In the genomic region with DNA sequence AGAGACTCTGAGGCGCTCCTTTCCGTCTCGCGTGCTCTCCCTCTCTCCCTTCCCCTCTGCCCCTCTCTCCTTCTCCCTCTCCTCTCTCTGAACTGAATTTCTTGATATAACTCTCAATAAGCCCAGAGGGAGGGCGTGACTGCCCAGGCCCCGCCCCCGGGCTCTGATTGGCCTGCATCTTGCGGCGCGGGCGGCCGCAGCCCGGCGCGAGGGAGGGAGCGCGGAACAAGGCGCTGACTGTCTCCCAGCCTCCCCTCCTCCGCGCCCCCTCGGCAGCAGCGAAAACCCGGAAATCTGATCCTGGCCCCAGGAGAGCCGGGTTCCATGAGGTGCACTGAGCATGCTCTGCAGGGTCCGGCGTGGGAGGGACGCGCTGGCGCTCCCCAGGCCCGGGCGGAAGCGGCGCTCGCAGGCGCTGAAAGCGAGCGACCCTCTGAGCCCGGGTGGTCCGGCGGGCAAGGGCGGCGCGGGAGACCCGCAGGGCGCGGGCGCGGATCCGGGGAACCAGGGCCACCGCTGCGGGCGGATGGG, we compare ENCODE assay signal across 8 cellular contexts. TPM values are rescaled to one million over a fixed set of nuclear protein-coding genes. Genes with fewer than 3 reads are reported as not detected.
DNase-seq lines count a peak whose midpoint lies in the region; ATAC-seq, FAIRE-seq and TF ChIP-seq lines count a peak whose summit lies in the region.

PCDH9 (minus strand) TSS at position 94 of the 531 bp plus-strand sequence. CDS start 1,896 bp downstream, outside the sequence.

- no peaks in the 10 kb centered on the region for H3K36me3 ChIP-seq in hepatocyte (replicated peaks; ENCODE audit: insufficient read depth, low read depth)
- H3K36me3 ChIP-seq in rectal smooth muscle tissue (ENCODE audit: control insufficient read depth, insufficient read depth, low read length), result no peaks in the 10 kb centered on the region
- H3K36me3 ChIP-seq in uterus, result no peaks in the 10 kb centered on the region

- no peak for FAIRE-seq in GM12891 (lab: Jason Lieb, UNC)

- TF ChIP-seq POLR2A in GM12891 (IDR thresholded peaks at IDR 0.05; ENCODE audit: low read depth, low read length) (no peak), uterus (IDR thresholded peaks at IDR 0.05) (peak; percentile 59 to 79)

- H3K4me1 ChIP-seq in hepatocyte (ENCODE audit: insufficient read depth) (no peaks in the 10 kb centered on the region), rectal smooth muscle tissue (ENCODE audit: control insufficient read depth, insufficient read depth, low read length) (peaks cover 8% of the 10 kb centered on the region), uterus (no peaks in the 10 kb centered on the region)

- H3K27me3 ChIP-seq in hepatocyte (peaks cover 4% of the 10 kb centered on the region), rectal smooth muscle tissue (ENCODE audit: control insufficient read depth, insufficient read depth, low read length) (no peaks in the 10 kb centered on the region), uterus (no peaks in the 10 kb centered on the region)

- peak; percentile 98 for ATAC-seq in HG02852 (IDR thresholded peaks at IDR 0.05; ENCODE audit: unreplicated experiment)

- peak within 1 kb of the TSS; percentile 87 for H3K4me3 ChIP-seq in astrocyte of the cerebellum (ENCODE audit: low read depth, low read length)
- peak within 1 kb of the TSS; percentile 81 for H3K4me3 ChIP-seq in hepatocyte
- H3K4me3 ChIP-seq in rectal smooth muscle tissue (ENCODE audit: low read length), result peak within 1 kb of the TSS; percentile 97
- peak within 1 kb of the TSS; percentile 63 to 64 for H3K4me3 ChIP-seq in uterus

- H3K27ac ChIP-seq in hepatocyte (peak within 1 kb of the TSS; percentile 85), rectal smooth muscle tissue (ENCODE audit: low read depth, low read length) (peak within 1 kb of the TSS; percentile 89), uterus (peak within 1 kb of the TSS; percentile 63 to 76)

- H3K4me1 Mint-ChIP-seq in T-helper 2 cell treated with Interferon-gamma antibody and Interleukin-4, amounts not matched to agents 5 μg/mL and 100 μg/mL, for 36 hours (ENCODE audit: low read depth), result peaks cover 7% of the 10 kb centered on the region

- H3K9me2 ChIP-seq in hepatocyte (replicated peaks; ENCODE audit: insufficient read depth), result no peaks in the 10 kb centered on the region

- TF ChIP-seq CTCF in astrocyte of the cerebellum (IDR thresholded peaks at IDR 0.05; ENCODE audit: low read depth, low read length, missing control alignments) (no peak), hepatocyte (IDR thresholded peaks at IDR 0.05; ENCODE audit: poor library complexity) (no peak), uterus (IDR thresholded peaks at IDR 0.05) (peak in 2 of 4 experiments; percentile 22 to 32)

- 1% methylated on average over 39 of the region's 52 CpGs for WGBS in hepatocyte (ENCODE audit: low lambda C conversion rate, missing lambda C conversion rate)

- H2AFZ ChIP-seq in hepatocyte, result peak within 1 kb of the TSS; percentile 85

- peak; percentile 42 for DNase-seq in GM12891 (ENCODE audit: insufficient read length, low spot score)
- DNase-seq in NCI-H146 treated with DMSO at 0.1 percent for 48 hours (lab: John Stamatoyannopoulos, UW; ENCODE audit: unreplicated experiment), result peak; percentile 93
- DNase-seq in T-helper 2 cell treated with Interferon-gamma antibody and Interleukin-4, amounts not matched to agents 5 μg/mL and 100 μg/mL, for 36 hours (ENCODE audit: low spot score), result peak; percentile 91
- DNase-seq in astrocyte of the cerebellum (ENCODE audit: low read depth), result peak; percentile 94
- DNase-seq in hepatocyte (ENCODE audit: low spot score), result peak; percentile 97
- peak; percentile 91 to 96 for DNase-seq in uterus

- H3K79me2 ChIP-seq in hepatocyte, result peaks cover 17% of the 10 kb centered on the region

- no peaks in the 10 kb centered on the region for H3K9me3 ChIP-seq in hepatocyte (ENCODE audit: low read depth)
- H3K9me3 ChIP-seq in uterus, result no peaks in the 10 kb centered on the region

- H4K20me1 ChIP-seq in hepatocyte (ENCODE audit: insufficient read depth, poor library complexity, severe bottlenecking), result no peaks in the 10 kb centered on the region

- peaks cover 28% of the 10 kb centered on the region for H3K27me3 Mint-ChIP-seq in T-helper 2 cell treated with Interferon-gamma antibody and Interleukin-4, amounts not matched to agents 5 μg/mL and 100 μg/mL, for 36 hours (ENCODE audit: low read depth)

- H3K4me3 Mint-ChIP-seq in T-helper 2 cell treated with Interferon-gamma antibody and Interleukin-4, amounts not matched to agents 5 μg/mL and 100 μg/mL, for 36 hours, result no peak within 1 kb of the TSS

- H3K4me2 ChIP-seq in hepatocyte, result peak within 1 kb of the TSS; percentile 79

- no peaks in the 10 kb centered on the region for H3K36me3 Mint-ChIP-seq in T-helper 2 cell treated with Interferon-gamma antibody and Interleukin-4, amounts not matched to agents 5 μg/mL and 100 μg/mL, for 36 hours (ENCODE audit: low read depth)

- intact Hi-C loops in uterus (cut with DNase I; ENCODE audit: low total_unique reads), result no loop called here

- no peaks in the 10 kb centered on the region for H3K9me3 Mint-ChIP-seq in T-helper 2 cell treated with Interferon-gamma antibody and Interleukin-4, amounts not matched to agents 5 μg/mL and 100 μg/mL, for 36 hours

- no peak within 1 kb of the TSS for H3K27ac Mint-ChIP-seq in T-helper 2 cell treated with Interferon-gamma antibody and Interleukin-4, amounts not matched to agents 5 μg/mL and 100 μg/mL, for 36 hours

- peak within 1 kb of the TSS; percentile 42 for H3K9ac ChIP-seq in rectal smooth muscle tissue (ENCODE audit: low read length)

- in situ Hi-C loops in astrocyte of the cerebellum (cut with HindIII; ENCODE audit: low sequenced_read_pairs), result no loop called here

TF ChIP-seq in GM12891, 5 proteins besides CTCF, POLR2A, EP300 and RAD21:
- no peak for TF ChIP-seq SPI1 (IDR thresholded peaks at IDR 0.05; ENCODE audit: low read depth, low read length)
- no peak for TF ChIP-seq PAX5 (IDR thresholded peaks at IDR 0.05; ENCODE audit: insufficient read depth, low read length, severe bottlenecking)
- no peak for TF ChIP-seq TAF1 (IDR thresholded peaks at IDR 0.05; ENCODE audit: low read depth, low read length)
- TF ChIP-seq POLR2AphosphoS5 (IDR thresholded peaks at IDR 0.05; ENCODE audit: low read depth, low read length), result no peak
- TF ChIP-seq POU2F2 (IDR thresholded peaks at IDR 0.05; ENCODE audit: low read depth, low read length), result no peak

RNA-seq across cellular contexts. Expression of gene PCDH9, which starts in this region (rescaled TPM):
- polyA plus RNA-seq in GM12891 (2012; ENCODE audit: low read depth, missing spikeins), result 0.01 TPM
- total RNA-seq in hepatocyte (15.0 and 16.2 TPM in 2 replicates), uterus (10 to 100 TPM in 1 of 4 donors, 1 to 10 TPM in 2, under 1 TPM in 1; 0.51 to 45.7 (median 2.1) TPM)
- 6.9 and 9.5 TPM in 2 replicates for polyA plus RNA-seq in hepatocyte

Comparison
In these comparisons a context has a peak if more than half of its experiments do, and no peak if none do; other contexts are left out.
1. Peak in every context shown above with its lines: DNase-seq, ATAC-seq, H3K4me3 ChIP-seq and H3K27ac ChIP-seq.
2. DNase-seq: peak in every context shown above with its lines; median percentile 97 in hepatocyte; 94 in astrocyte of the cerebellum; 94 in uterus; 93 in NCI-H146 treated with DMSO at 0.1 percent for 48 hours; 91 in T-helper 2 cell treated with Interferon-gamma antibody and Interleukin-4, amounts not matched to agents 5 μg/mL and 100 μg/mL, for 36 hours; 42 in GM12891.